Comparison of ENCODE assay signal across 1 cellular context in the genomic region with DNA sequence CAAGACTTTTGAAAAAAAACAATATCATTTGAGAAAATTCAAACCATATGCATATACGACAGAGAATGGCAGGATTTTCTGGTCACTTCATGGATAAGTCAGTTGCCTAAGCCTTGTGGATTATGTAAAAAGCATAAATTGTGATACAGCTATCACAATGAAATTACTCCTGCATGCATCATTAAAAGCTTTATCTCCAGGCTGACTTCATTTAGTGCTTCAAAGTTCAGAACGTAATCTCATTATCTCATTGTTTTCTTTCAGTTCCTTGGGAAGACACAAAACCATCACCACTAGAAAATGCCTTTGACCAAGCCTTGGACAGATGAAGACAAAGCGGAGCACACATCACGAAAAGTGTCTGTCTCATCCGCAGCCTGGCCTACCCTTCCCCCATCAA.
TF ChIP-seq lines count a peak whose summit lies in the region.

No MANE protein-coding gene starts in this region.

TF ChIP-seq in HEK293, 187 proteins besides CTCF, POLR2A, EP300 and RAD21 (continued from another document):
- TF ChIP-seq, protein P1, sequence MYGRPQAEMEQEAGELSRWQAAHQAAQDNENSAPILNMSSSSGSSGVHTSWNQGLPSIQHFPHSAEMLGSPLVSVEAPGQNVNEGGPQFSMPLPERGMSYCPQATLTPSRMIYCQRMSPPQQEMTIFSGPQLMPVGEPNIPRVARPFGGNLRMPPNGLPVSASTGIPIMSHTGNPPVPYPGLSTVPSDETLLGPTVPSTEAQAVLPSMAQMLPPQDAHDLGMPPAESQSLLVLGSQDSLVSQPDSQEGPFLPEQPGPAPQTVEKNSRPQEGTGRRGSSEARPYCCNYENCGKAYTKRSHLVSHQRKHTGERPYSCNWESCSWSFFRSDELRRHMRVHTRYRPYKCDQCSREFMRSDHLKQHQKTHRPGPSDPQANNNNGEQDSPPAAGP (tag by site-specific recombination; IDR thresholded peaks at IDR 0.05): no peak
- peak; percentile 48; the same call in 1 of the 2 replicates for TF ChIP-seq OSR2 (tag by site-specific recombination; IDR thresholded peaks at IDR 0.05)
- TF ChIP-seq REPIN1 (tag by site-specific recombination; IDR thresholded peaks at IDR 0.05; ENCODE audit: low read depth): no peak
- TF ChIP-seq, protein P2, sequence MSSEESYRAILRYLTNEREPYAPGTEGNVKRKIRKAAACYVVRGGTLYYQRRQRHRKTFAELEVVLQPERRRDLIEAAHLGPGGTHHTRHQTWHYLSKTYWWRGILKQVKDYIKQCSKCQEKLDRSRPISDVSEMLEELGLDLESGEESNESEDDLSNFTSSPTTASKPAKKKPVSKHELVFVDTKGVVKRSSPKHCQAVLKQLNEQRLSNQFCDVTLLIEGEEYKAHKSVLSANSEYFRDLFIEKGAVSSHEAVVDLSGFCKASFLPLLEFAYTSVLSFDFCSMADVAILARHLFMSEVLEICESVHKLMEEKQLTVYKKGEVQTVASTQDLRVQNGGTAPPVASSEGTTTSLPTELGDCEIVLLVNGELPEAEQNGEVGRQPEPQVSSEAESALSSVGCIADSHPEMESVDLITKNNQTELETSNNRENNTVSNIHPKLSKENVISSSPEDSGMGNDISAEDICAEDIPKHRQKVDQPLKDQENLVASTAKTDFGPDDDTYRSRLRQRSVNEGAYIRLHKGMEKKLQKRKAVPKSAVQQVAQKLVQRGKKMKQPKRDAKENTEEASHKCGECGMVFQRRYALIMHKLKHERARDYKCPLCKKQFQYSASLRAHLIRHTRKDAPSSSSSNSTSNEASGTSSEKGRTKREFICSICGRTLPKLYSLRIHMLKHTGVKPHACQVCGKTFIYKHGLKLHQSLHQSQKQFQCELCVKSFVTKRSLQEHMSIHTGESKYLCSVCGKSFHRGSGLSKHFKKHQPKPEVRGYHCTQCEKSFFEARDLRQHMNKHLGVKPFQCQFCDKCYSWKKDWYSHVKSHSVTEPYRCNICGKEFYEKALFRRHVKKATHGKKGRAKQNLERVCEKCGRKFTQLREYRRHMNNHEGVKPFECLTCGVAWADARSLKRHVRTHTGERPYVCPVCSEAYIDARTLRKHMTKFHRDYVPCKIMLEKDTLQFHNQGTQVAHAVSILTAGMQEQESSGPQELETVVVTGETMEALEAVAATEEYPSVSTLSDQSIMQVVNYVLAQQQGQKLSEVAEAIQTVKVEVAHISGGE (tag by site-specific recombination; conservative IDR thresholded peaks at IDR 0.05; ENCODE audit: low read depth): no peak
- TF ChIP-seq TSHZ1 (tag by site-specific recombination; IDR thresholded peaks at IDR 0.05; ENCODE audit: borderline replicate concordance): peak; percentile 35; the same call in 1 of the 2 replicates
- no peak for TF ChIP-seq ZNF785 (tag by site-specific recombination; IDR thresholded peaks at IDR 0.05)
- TF ChIP-seq ZNF184 (tag by site-specific recombination; IDR thresholded peaks at IDR 0.05): 0 out of 2 replicates have a peak, but pooled peaks have one; percentile 24
- TF ChIP-seq GLI2 (tag by site-specific recombination; IDR thresholded peaks at IDR 0.05; ENCODE audit: borderline replicate concordance, low read depth): peak; percentile 65
- peak; percentile 67; the same call in 1 of the 2 replicates for TF ChIP-seq ZNF843 (tag by site-specific recombination; IDR thresholded peaks at IDR 0.05)
- TF ChIP-seq ZXDB (tag by site-specific recombination; IDR thresholded peaks at IDR 0.05): peak; percentile 50; the same call in 1 of the 2 replicates
- no peak for TF ChIP-seq KLF16 (tag by site-specific recombination; IDR thresholded peaks at IDR 0.05)
- no peak for TF ChIP-seq ZBTB10 (tag by site-specific recombination; IDR thresholded peaks at IDR 0.05)
- peak; percentile 48; the same call in 1 of the 2 replicates for TF ChIP-seq ZNF639 (tag by site-specific recombination; IDR thresholded peaks at IDR 0.05)
